ENCODE assay signal across 10 cellular contexts in genomic region chr10:68870545-68871104, GRCh38. TPM values are rescaled to one million over a fixed set of nuclear protein-coding genes. Genes with fewer than 3 reads are reported as not detected.
A peak's percentile ranks its signal among the peaks of the same experiment; 100 is the strongest.
DNase-seq lines count a peak whose midpoint lies in the region; ATAC-seq and TF ChIP-seq lines count a peak whose summit lies in the region.
"Had no signal": no experiment of that assay in that cellular context is flagged by ENCODE, and none has a peak within 500 bp of the region (broad histone marks: within the 10 kb centered on the region; RNA-seq: fewer than 3 reads in every experiment).

No MANE protein-coding gene starts in this region.

- H3K27ac Mint-ChIP-seq in activated CD4-positive, alpha-beta T cell treated with anti-CD3 and anti-CD28 coated beads for 36 hours: peak overlapping the region; percentile 39
- H3K27ac Mint-ChIP-seq in glutamatergic neuron (ENCODE audit: unreplicated experiment): peak overlapping the region; percentile 75
- H3K27ac Mint-ChIP-seq: memory B cell had no signal

- no peak for TF ChIP-seq CTCF in VCaP (conservative IDR thresholded peaks at IDR 0.05)
- TF ChIP-seq CTCF in glutamatergic neuron (IDR thresholded peaks at IDR 0.05; ENCODE audit: partially characterized antibody, unreplicated experiment): no peak
- no peak for TF ChIP-seq CTCF in ovary (IDR thresholded peaks at IDR 0.05)

- peak overlapping the region; percentile 60 for H3K27ac ChIP-seq in VCaP
- no peak overlapping the region for H3K27ac ChIP-seq in ovary

- H3K9me3 ChIP-seq in ovary: no peaks in the 10 kb centered on the region

- 35 to 40% (median 37%) methylated on average over 3 of the region's 3 CpGs for WGBS in ovary, 3 donors

- H3K4me3 ChIP-seq in ovary: no peak overlapping the region

- H3K36me3 Mint-ChIP-seq in activated CD4-positive, alpha-beta T cell treated with anti-CD3 and anti-CD28 coated beads for 36 hours (ENCODE audit: low read depth): no peaks in the 10 kb centered on the region
- peaks cover 14% of the 10 kb centered on the region for H3K36me3 Mint-ChIP-seq in glutamatergic neuron (ENCODE audit: unreplicated experiment)

- TF ChIP-seq EP300 in ovary (IDR thresholded peaks at IDR 0.05): no peak

- POLR2A ChIA-PET in activated CD4-positive, alpha-beta T cell treated with anti-CD3 and anti-CD28 coated beads for 36 hours (lab: Charles Lee): interaction anchor here (0.6 to 2.0 kb wide), 3 partner anchors 42 to 148 kb away, joined by 3 to 5 read pairs (median 5); partner anchors contain the start of gene STOX1

- intact Hi-C loops in activated CD4-positive, alpha-beta T cell treated with anti-CD3 and anti-CD28 coated beads for 36 hours (cut with DNase I, micrococcal nuclease): no loop called here
- intact Hi-C loops in ovary (cut with DNase I): no loop called here

- H3K4me3 Mint-ChIP-seq in activated CD4-positive, alpha-beta T cell treated with anti-CD3 and anti-CD28 coated beads for 36 hours: no peak overlapping the region
- peak overlapping the region; percentile 32 for H3K4me3 Mint-ChIP-seq in glutamatergic neuron (ENCODE audit: unreplicated experiment)
- H3K4me3 Mint-ChIP-seq: memory B cell had no signal

- peak; percentile 96 for ATAC-seq in activated CD4-positive, alpha-beta T cell treated with anti-CD3 and anti-CD28 coated beads for 36 hours

- H3K27me3 Mint-ChIP-seq in activated CD4-positive, alpha-beta T cell treated with anti-CD3 and anti-CD28 coated beads for 36 hours: no peaks in the 10 kb centered on the region
- H3K27me3 Mint-ChIP-seq in glutamatergic neuron (ENCODE audit: unreplicated experiment): no peaks in the 10 kb centered on the region

- peak; percentile 59 for DNase-seq in activated CD4-positive, alpha-beta T cell treated with anti-CD3 and anti-CD28 coated beads for 36 hours
- DNase-seq in activated CD4-positive, alpha-beta T cell treated with anti-CD3 and anti-CD28 coated beads, Interleukin-2, amount 50 U/mL, for 1 hour: no peak
- DNase-seq in glutamatergic neuron (no peak), ovary (no peak), SKM-1 (lab: John Stamatoyannopoulos, UW; ENCODE audit: unreplicated experiment) (no peak), GM19238 (ENCODE audit: insufficient read length, low spot score) (no peak)
- peak; percentile 4 for DNase-seq in stimulated activated CD4-positive, alpha-beta T cell treated with anti-CD3 and anti-CD28 coated beads, Interleukin-4, amount 100 ng/mL, for 24 hours
- DNase-seq: activated CD8-positive, alpha-beta memory T cell treated with anti-CD3 and anti-CD28 coated beads, Interleukin-2, amount 50 U/mL, for 48 hours had no signal

- no peaks in the 10 kb centered on the region for H3K36me3 ChIP-seq in ovary

- H3K9me3 Mint-ChIP-seq in activated CD4-positive, alpha-beta T cell treated with anti-CD3 and anti-CD28 coated beads for 36 hours (ENCODE audit: low read depth): no peaks in the 10 kb centered on the region
- peaks cover 3% of the 10 kb centered on the region for H3K9me3 Mint-ChIP-seq in glutamatergic neuron (ENCODE audit: unreplicated experiment)

- CTCF ChIA-PET in activated CD4-positive, alpha-beta T cell treated with anti-CD3 and anti-CD28 coated beads for 36 hours (lab: Charles Lee): interaction anchor here (1.0 to 1.1 kb wide), 2 partner anchors 8 to 17 kb away, joined by 3 read pairs; no protein-coding TSS in a partner anchor

- no peaks in the 10 kb centered on the region for H3K27me3 ChIP-seq in ovary

- TF ChIP-seq POLR2A in ovary (IDR thresholded peaks at IDR 0.05): no peak

- H3K4me1 Mint-ChIP-seq in activated CD4-positive, alpha-beta T cell treated with anti-CD3 and anti-CD28 coated beads for 36 hours: peaks cover 13% of the 10 kb centered on the region
- H3K4me1 Mint-ChIP-seq in glutamatergic neuron (ENCODE audit: low read depth, unreplicated experiment): peaks cover 14% of the 10 kb centered on the region
- H3K4me1 Mint-ChIP-seq: memory B cell had no signal

- peaks cover 9% of the 10 kb centered on the region for H3K4me1 ChIP-seq in ovary (ENCODE audit: insufficient read depth)

RNA-seq across cellular contexts. Expression of gene DDX50, which starts 30.5 kb away (rescaled TPM):
- total RNA-seq in activated CD4-positive, alpha-beta T cell treated with anti-CD3 and anti-CD28 coated beads for 36 hours: 10 to 100 TPM; 61.6 to 81.6 TPM
- total RNA-seq in glutamatergic neuron (ENCODE audit: unreplicated experiment): 31.6 TPM
- 10 to 100 TPM; 27.8 to 52.2 (median 46.3) TPM for total RNA-seq in ovary
- 10 to 100 TPM; 36.5 to 39.3 TPM for polyA plus RNA-seq in ovary

RNA-seq across cellular contexts. Expression of gene STOX1, which starts 43.3 kb away (rescaled TPM):
- total RNA-seq in activated CD4-positive, alpha-beta T cell treated with anti-CD3 and anti-CD28 coated beads for 36 hours: under 1 TPM; 0.74 to 0.87 TPM
- 0.47 TPM for total RNA-seq in glutamatergic neuron (ENCODE audit: unreplicated experiment)
- total RNA-seq in ovary: 10 to 100 TPM in 1 of 7 donors, 1 to 10 TPM in 4, under 1 TPM in 2; 0.71 to 11.5 (median 1.3) TPM
- 1 to 10 TPM in 1 of 2 donors, under 1 TPM in 1; 0.99 to 1.9 TPM for polyA plus RNA-seq in ovary

Comparison
In these comparisons a context has a peak if more than half of its experiments do, and no peak if none do; other contexts are left out.
1. DNase-seq: peak in activated CD4-positive, alpha-beta T cell treated with anti-CD3 and anti-CD28 coated beads for 36 hours (single experiment) and stimulated activated CD4-positive, alpha-beta T cell treated with anti-CD3 and anti-CD28 coated beads, Interleukin-4, amount 100 ng/mL, for 24 hours (single experiment); none in activated CD4-positive, alpha-beta T cell treated with anti-CD3 and anti-CD28 coated beads, Interleukin-2, amount 50 U/mL, for 1 hour (single experiment), glutamatergic neuron (single experiment), ovary (0 of 5), SKM-1 (single experiment) and GM19238 (single experiment).